In the genomic region with DNA sequence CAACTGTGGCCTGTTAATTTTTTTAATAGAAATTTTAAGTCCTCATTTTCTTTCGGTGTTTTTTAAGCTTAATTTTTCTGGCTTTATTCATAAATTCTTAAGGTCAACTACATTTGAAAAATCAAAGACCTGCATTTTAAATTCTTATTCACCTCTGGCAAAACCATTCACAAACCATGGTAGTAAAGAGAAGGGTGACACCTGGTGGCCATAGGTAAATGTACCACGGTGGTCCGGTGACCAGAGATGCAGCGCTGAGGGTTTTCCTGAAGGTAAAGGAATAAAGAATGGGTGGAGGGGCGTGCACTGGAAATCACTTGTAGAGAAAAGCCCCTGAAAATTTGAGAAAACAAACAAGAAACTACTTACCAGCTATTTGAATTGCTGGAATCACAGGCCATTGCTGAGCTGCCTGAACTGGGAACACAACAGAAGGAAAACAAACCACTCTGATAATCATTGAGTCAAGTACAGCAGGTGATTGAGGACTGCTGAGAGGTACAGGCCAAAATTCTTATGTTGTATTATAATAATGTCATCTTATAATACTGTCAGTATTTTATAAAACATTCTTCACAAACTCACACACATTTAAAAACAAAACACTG, we compare ENCODE assay signal across 8 cellular contexts. TPM values are rescaled to one million over a fixed set of nuclear protein-coding genes. Genes with fewer than 3 reads are reported as not detected.
DNase-seq lines count a peak whose midpoint lies in the region; ATAC-seq and TF ChIP-seq lines count a peak whose summit lies in the region.

No MANE protein-coding gene starts in this region.

- no peaks in the 10 kb centered on the region for H3K9me3 Mint-ChIP-seq in neural crest cell

- H3K4me3 Mint-ChIP-seq in neural crest cell = no peak overlapping the region

- peaks cover 2% of the 10 kb centered on the region for H3K27me3 Mint-ChIP-seq in neural crest cell (ENCODE audit: low read depth)

- H3K36me3 ChIP-seq in thyroid gland = no peaks in the 10 kb centered on the region

- WGBS in thyroid gland, 2 donors = 2 to 4% methylated on average over 5 of the region's 5 CpGs

- H3K9me3 ChIP-seq in thyroid gland = no peaks in the 10 kb centered on the region

- DNase-seq in DMS114 treated with DMSO at 0.1 percent for 48 hours (lab: John Stamatoyannopoulos, UW; ENCODE audit: unreplicated experiment) = peak; percentile 77
- peak; percentile 83 for DNase-seq in HT-29 (ENCODE audit: low spot score)
- DNase-seq in OCI-M1 (lab: John Stamatoyannopoulos, UW) = peak; percentile 83
- DNase-seq in activated T-cell treated with anti-CD3 and anti-CD28 coated beads for 48 hours (ENCODE audit: low read depth) = peak; percentile 40
- DNase-seq in fibroblast of gingiva (ENCODE audit: low read depth) = peak; percentile 45
- peak; percentile 50 for DNase-seq in neural crest cell (ENCODE audit: low read depth, low spot score)
- peak; percentile 64 to 68 for DNase-seq in thyroid gland

- H3K27me3 ChIP-seq in thyroid gland = no peaks in the 10 kb centered on the region

- H3K36me3 Mint-ChIP-seq in neural crest cell (ENCODE audit: low read depth) = no peaks in the 10 kb centered on the region

- no peak for TF ChIP-seq POLR2A in thyroid gland (IDR thresholded peaks at IDR 0.05)

- ATAC-seq in GM18909 (IDR thresholded peaks at IDR 0.05; ENCODE audit: poor library complexity, unreplicated experiment) = no peak

- TF ChIP-seq CTCF in neural crest cell (conservative IDR thresholded peaks at IDR 0.05) (peak; percentile 88), thyroid gland (IDR thresholded peaks at IDR 0.05) (peak; percentile 66 to 92 (median 72))

- peaks cover 6% of the 10 kb centered on the region for H3K4me1 Mint-ChIP-seq in neural crest cell

- no peaks in the 10 kb centered on the region for H3K4me1 ChIP-seq in thyroid gland

- H3K27ac ChIP-seq in thyroid gland = no peak overlapping the region

- no peak overlapping the region for H3K27ac Mint-ChIP-seq in neural crest cell (ENCODE audit: unreplicated experiment)

- H3K4me3 ChIP-seq in thyroid gland (replicated peaks in 1 of 3) = no peak overlapping the region

- intact Hi-C loops in thyroid gland (cut with DNase I) = loop anchor here (2.0 kb wide), 1 partner anchor 33 kb away; no protein-coding TSS in a partner anchor

RNA-seq across cellular contexts. Expression of gene HFE, which starts 10.1 kb away (rescaled TPM):
- total RNA-seq in HT-29 (2014; rRNA removed; shearing (Covaris generic)) = 7.3 and 8.7 TPM in 2 replicates
- total RNA-seq in neural crest cell (1.7 and 2.4 TPM in 2 replicates), thyroid gland (1 to 10 TPM; 7.5 to 9.8 (median 8.3) TPM)
